In genomic region chr16:79093554-79093967, GRCh38 we compare ENCODE assay signal across 10 cellular contexts.
A peak's percentile ranks its signal among the peaks of the same experiment; 100 is the strongest.
DNase-seq lines count a peak whose midpoint lies in the region; ATAC-seq and TF ChIP-seq lines count a peak whose summit lies in the region.
"Had no signal": no experiment of that assay in that cellular context is flagged by ENCODE, and none has a peak within 500 bp of the region (broad histone marks: within the 10 kb centered on the region; RNA-seq: fewer than 3 reads in every experiment).

No MANE protein-coding gene starts in this region.

- no peaks in the 10 kb centered on the region for H3K27me3 Mint-ChIP-seq in CD4-positive, alpha-beta memory T cell
- no peaks in the 10 kb centered on the region for H3K27me3 Mint-ChIP-seq in activated T-cell treated with anti-CD3 and anti-CD28 coated beads, Interleukin-2, amount 50 U/mL, for 4 hours (ENCODE audit: low read depth)
- H3K27me3 Mint-ChIP-seq in H9 (ENCODE audit: low read depth), result no peaks in the 10 kb centered on the region

- no peak overlapping the region for H3K27ac ChIP-seq in CD4-positive, alpha-beta memory T cell (ENCODE audit: low read depth, low read length)
- H3K27ac ChIP-seq in KOPT-K1 (ENCODE audit: low read depth, low read length, poor library complexity, severe bottlenecking) (peak overlapping the region; percentile 95), foreskin keratinocyte (no peak overlapping the region), H9 (ENCODE audit: insufficient read length, low read depth, low read length) (no peak overlapping the region)

- no peaks in the 10 kb centered on the region for H3K9me3 ChIP-seq in CD4-positive, alpha-beta memory T cell (ENCODE audit: control insufficient read depth in 1 of 2, low read length in 2 of 2)
- H3K9me3 ChIP-seq in KOPT-K1 (ENCODE audit: insufficient read depth, low read length, poor library complexity, severe bottlenecking), result no peaks in the 10 kb centered on the region
- H3K9me3 ChIP-seq in mucosa of descending colon, result no peaks in the 10 kb centered on the region
- H3K9me3 ChIP-seq in H9 (ENCODE audit: control insufficient read depth, low read depth, low read length), result no peaks in the 10 kb centered on the region

- H3K4me2 ChIP-seq in H9 (ENCODE audit: insufficient read depth, insufficient read length, low read length), result no peak overlapping the region

- H3K36me3 Mint-ChIP-seq in CD4-positive, alpha-beta memory T cell, result no peaks in the 10 kb centered on the region
- H3K36me3 Mint-ChIP-seq in activated T-cell treated with anti-CD3 and anti-CD28 coated beads, Interleukin-2, amount 50 U/mL, for 4 hours (ENCODE audit: insufficient read depth), result no peaks in the 10 kb centered on the region
- H3K36me3 Mint-ChIP-seq in H9 (ENCODE audit: insufficient read depth in 1 of 3, low read depth in 3 of 3), result no peaks in the 10 kb centered on the region

- intact Hi-C loops in CD4-positive, alpha-beta memory T cell (cut with micrococcal nuclease), result loop anchor here (5.0 kb wide), 2 partner anchors 179 to 509 kb away; partner anchors contain the start of gene MAF
- intact Hi-C loops in mucosa of descending colon (cut with DNase I, micrococcal nuclease), result no loop called here

- no peak overlapping the region for H2AFZ ChIP-seq in H9 (ENCODE audit: low read length)

- WGBS in H9 (ENCODE audit: extremely low coverage, insufficient read length, low lambda C conversion rate), result no CpG with 5 or more reads among the region's 10 CpGs

- peak overlapping the region in 7 of 8 donors; percentile 37 to 87 (median 66) for H3K4me3 Mint-ChIP-seq in CD4-positive, alpha-beta memory T cell
- peak overlapping the region; percentile 51 for H3K4me3 Mint-ChIP-seq in activated T-cell treated with anti-CD3 and anti-CD28 coated beads, Interleukin-2, amount 50 U/mL, for 4 hours
- no peak overlapping the region for H3K4me3 Mint-ChIP-seq in H9

- no peak overlapping the region for H2BK20ac ChIP-seq in H9 (ENCODE audit: low read depth, low read length, poor library complexity, severe bottlenecking)

- H2BK5ac ChIP-seq in H9 (ENCODE audit: insufficient read length, low read length), result no peak overlapping the region

- H2AK5ac ChIP-seq in H9 (ENCODE audit: insufficient read length, low read length), result no peak overlapping the region

- no peaks in the 10 kb centered on the region for H3K79me2 ChIP-seq in H9 (ENCODE audit: insufficient read depth, low read length)

- no peak overlapping the region for H2BK15ac ChIP-seq in H9 (ENCODE audit: low read depth, low read length)

- H2BK120ac ChIP-seq in H9 (ENCODE audit: low read depth, low read length, poor library complexity, severe bottlenecking), result no peak overlapping the region

- H3K9me3 Mint-ChIP-seq in CD4-positive, alpha-beta memory T cell, result peaks cover 0 to 3% (median 0%) of the 10 kb centered on the region in 8 donors
- H3K9me3 Mint-ChIP-seq in activated T-cell treated with anti-CD3 and anti-CD28 coated beads, Interleukin-2, amount 50 U/mL, for 4 hours, result peaks cover 3% of the 10 kb centered on the region
- no peaks in the 10 kb centered on the region for H3K9me3 Mint-ChIP-seq in H9

- no peak overlapping the region for H3K23ac ChIP-seq in H9 (ENCODE audit: insufficient read length, low read depth, low read length)

- TF ChIP-seq CTCF in mucosa of descending colon (IDR thresholded peaks at IDR 0.05) (no peak), foreskin keratinocyte (conservative IDR thresholded peaks at IDR 0.05) (no peak), H9 (conservative IDR thresholded peaks at IDR 0.05) (no peak)

- no peaks in the 10 kb centered on the region for H3K27me3 ChIP-seq in CD4-positive, alpha-beta memory T cell (ENCODE audit: insufficient read depth, low read length)
- H3K27me3 ChIP-seq in foreskin keratinocyte (peaks cover 17% of the 10 kb centered on the region), H9 (ENCODE audit: insufficient read depth, low read length) (no peaks in the 10 kb centered on the region)

- peaks cover 55% of the 10 kb centered on the region for H3K4me1 ChIP-seq in CD4-positive, alpha-beta memory T cell (ENCODE audit: insufficient read depth, low read length)
- H3K4me1 ChIP-seq in mucosa of descending colon (ENCODE audit: low read depth), result peaks cover 9% of the 10 kb centered on the region
- no peaks in the 10 kb centered on the region for H3K4me1 ChIP-seq in foreskin keratinocyte
- H3K4me1 ChIP-seq in H9 (ENCODE audit: insufficient read depth, low read length), result peaks cover 11% of the 10 kb centered on the region

- CTCF ChIA-PET in CD4-positive, alpha-beta memory T cell (lab: Charles Lee; ENCODE audit: partially characterized antibody), result no interaction called here

- no peaks in the 10 kb centered on the region for H3K36me3 ChIP-seq in CD4-positive, alpha-beta memory T cell (ENCODE audit: insufficient read depth, low read length)
- no peaks in the 10 kb centered on the region for H3K36me3 ChIP-seq in KOPT-K1 (ENCODE audit: insufficient read depth, low read length)
- no peaks in the 10 kb centered on the region for H3K36me3 ChIP-seq in mucosa of descending colon (ENCODE audit: low read depth)

- ATAC-seq in activated T-cell treated with anti-CD3 and anti-CD28 coated beads, Interleukin-2, amount 50 U/mL, for 4 hours, result peak; percentile 35 to 70
- peak; percentile 51 for ATAC-seq in mucosa of descending colon
- no peak for ATAC-seq in foreskin keratinocyte
- ATAC-seq in HG03097 (IDR thresholded peaks at IDR 0.05; ENCODE audit: low FRiP score, unreplicated experiment), result no peak
- ATAC-seq in GM21717 (IDR thresholded peaks at IDR 0.05; ENCODE audit: unreplicated experiment), result no peak

- peak overlapping the region; percentile 27 to 81 (median 48) for H3K27ac Mint-ChIP-seq in CD4-positive, alpha-beta memory T cell
- no peak overlapping the region for H3K27ac Mint-ChIP-seq in H9

- H3K9ac ChIP-seq in H9 (ENCODE audit: extremely low read depth, insufficient read length, low read length), result no peak overlapping the region

- H3K18ac ChIP-seq in H9 (ENCODE audit: insufficient read length, low read depth, low read length), result no peak overlapping the region

- no peak overlapping the region for H2BK12ac ChIP-seq in H9 (ENCODE audit: insufficient read length, low read depth, low read length)

- H3K4me3 ChIP-seq in CD4-positive, alpha-beta memory T cell (ENCODE audit: low read length in 2 of 2), result no peak overlapping the region
- no peak overlapping the region for H3K4me3 ChIP-seq in mucosa of descending colon

- H4K91ac ChIP-seq in H9 (ENCODE audit: insufficient read length, low read depth, low read length), result no peak overlapping the region

- no peak overlapping the region for H4K8ac ChIP-seq in H9 (replicated peaks; ENCODE audit: insufficient read length, low read depth, low read length)

- no peak overlapping the region for H3T11ph ChIP-seq in H9 (ENCODE audit: low read length)

- peak in 4 of 5 donors; percentile 18 to 54 (median 20) for DNase-seq in CD4-positive, alpha-beta memory T cell
- peak; percentile 18 for DNase-seq in activated T-cell treated with anti-CD3 and anti-CD28 coated beads, Interleukin-2, amount 50 U/mL, for 4 hours
- DNase-seq in mucosa of descending colon, result peak in 2 of 3 donors; percentile 14 to 52
- no peak for DNase-seq in foreskin keratinocyte
- DNase-seq in H9, result no peak
- DNase-seq: Calu3, NCI-H526 treated with DMSO at 0.1 percent for 48 hours had no signal

- POLR2A ChIA-PET in CD4-positive, alpha-beta memory T cell (lab: Charles Lee; ENCODE audit: partially characterized antibody), result interaction anchor here (2.6 kb wide), 1 partner anchor 507 kb away, joined by 7 read pairs; the partner anchor contains the start of gene MAF

- H3K56ac ChIP-seq in H9 (ENCODE audit: insufficient read length, low read depth, low read length), result no peak overlapping the region

- H4K20me1 ChIP-seq in H9 (ENCODE audit: control insufficient read depth, insufficient read depth, insufficient read length), result no peaks in the 10 kb centered on the region

- H3K79me1 ChIP-seq in H9 (ENCODE audit: insufficient read depth, low read depth, low read length, poor library complexity, severe bottlenecking), result no peaks in the 10 kb centered on the region

- H4K5ac ChIP-seq in H9 (ENCODE audit: insufficient read length, low read depth, low read length), result no peak overlapping the region

- H3K4ac ChIP-seq in H9 (ENCODE audit: low read depth, low read length), result no peak overlapping the region

- no peaks in the 10 kb centered on the region for H3K23me2 ChIP-seq in H9 (ENCODE audit: insufficient read length, low read depth, low read length, poor library complexity, severe bottlenecking)

- no peak overlapping the region for H3K14ac ChIP-seq in H9 (ENCODE audit: insufficient read depth, low read length)

- H3K4me1 Mint-ChIP-seq in CD4-positive, alpha-beta memory T cell, result peaks cover 29 to 66% (median 42%) of the 10 kb centered on the region in 4 donors
- H3K4me1 Mint-ChIP-seq in activated T-cell treated with anti-CD3 and anti-CD28 coated beads, Interleukin-2, amount 50 U/mL, for 4 hours (ENCODE audit: low read depth), result peaks cover 51% of the 10 kb centered on the region
- H3K4me1 Mint-ChIP-seq in H9, result peaks cover 31 to 34% of the 10 kb centered on the region in 2 experiments

Comparison
In these comparisons a context has a peak if more than half of its experiments do, and no peak if none do; other contexts are left out.
1. DNase-seq: peak in CD4-positive, alpha-beta memory T cell (4 of 5), activated T-cell treated with anti-CD3 and anti-CD28 coated beads, Interleukin-2, amount 50 U/mL, for 4 hours (single experiment) and mucosa of descending colon (2 of 3); none in foreskin keratinocyte (0 of 2) and H9 (single experiment).
2. H3K27ac Mint-ChIP-seq: peak in CD4-positive, alpha-beta memory T cell (7 of 7); none in H9 (0 of 3).
3. H3K4me3 Mint-ChIP-seq: peak in CD4-positive, alpha-beta memory T cell (7 of 8) and activated T-cell treated with anti-CD3 and anti-CD28 coated beads, Interleukin-2, amount 50 U/mL, for 4 hours (single experiment); none in H9 (0 of 2).
4. ATAC-seq: peak in activated T-cell treated with anti-CD3 and anti-CD28 coated beads, Interleukin-2, amount 50 U/mL, for 4 hours (2 of 2) and mucosa of descending colon (single experiment); none in foreskin keratinocyte (single experiment), HG03097 (single experiment) and GM21717 (single experiment).